Comparison of ENCODE assay signal across 32 cellular contexts in genomic region chr12:85663631-85664030, GRCh38.
"Had no signal": no experiment of that assay in that cellular context is flagged by ENCODE, and none has a peak within 500 bp of the region (broad histone marks: within the 10 kb centered on the region; RNA-seq: fewer than 3 reads in every experiment).

No MANE protein-coding gene starts in this region.

- H3K36me3 ChIP-seq: adrenal gland, ascending aorta, brain microvascular endothelial cell, breast epithelium, cardiac muscle cell had no signal

- H3K4me1 ChIP-seq: adrenal gland, ascending aorta, body of pancreas, breast epithelium had no signal

- H3K27me3 ChIP-seq: adrenal gland, ascending aorta, body of pancreas, brain microvascular endothelial cell, breast epithelium, cardiac muscle cell had no signal

- DNase-seq: activated effector memory CD4-positive, alpha-beta T cell treated with anti-CD3 and anti-CD28 coated beads, Interleukin-2, amount 50 U/mL, for 16 hours; activated effector memory CD4-positive, alpha-beta T cell treated with Interleukin-2 at 50 U/mL for 16 hours; activated gamma-delta T cell; activated gamma-delta T cell treated with Interleukin-2 at 50 U/mL for 16 hours; activated naive CD4-positive, alpha-beta T cell; activated naive CD4-positive, alpha-beta T cell treated with anti-CD3 and anti-CD28 coated beads for 36 hours; activated naive CD4-positive, alpha-beta T cell treated with anti-CD3 and anti-CD28 coated beads, Interleukin-2, amount 10 ng/mL, durations not matched to agents 7 days and 5 days; activated naive CD4-positive, alpha-beta T cell treated with anti-CD3 and anti-CD28 coated beads, Interleukin-2, amount 50 U/mL, for 16 hours; activated naive CD4-positive, alpha-beta T cell treated with Interleukin-2 at 50 U/mL for 16 hours; activated naive CD8-positive, alpha-beta T cell treated with anti-CD3 and anti-CD28 coated beads for 36 hours; activated naive CD8-positive, alpha-beta T cell treated with anti-CD3 and anti-CD28 coated beads, Interleukin-2, amount 10 ng/mL, durations not matched to agents 7 days and 5 days; activated naive CD8-positive, alpha-beta T cell treated with anti-CD3 and anti-CD28 coated beads, Interleukin-2, amount 50 U/mL, for 24 hours; activated T-cell treated with anti-CD3 and anti-CD28 coated beads, Interleukin-2, amount 50 U/mL, for 24 hours; activated T-cell treated with anti-CD3 and anti-CD28 coated beads, Interleukin-2, amount 50 U/mL, for 4 hours; activated T-cell treated with anti-CD3 and anti-CD28 coated beads, Interleukin-2, amount 50 U/mL, for 48 hours; activated T-cell treated with anti-CD3 and anti-CD28 coated beads, Interleukin-2, amount 50 U/mL, for 72 hours; adrenal gland; amniotic stem cell; amygdala; anterior cingulate cortex; aorta; body of pancreas; brain microvascular endothelial cell; caudate nucleus; central memory CD4-positive, alpha-beta T cell; cerebellar nuclear complex had no signal

- ATAC-seq: activated naive CD4-positive, alpha-beta T cell treated with anti-CD3 and anti-CD28 coated beads, Interleukin-2, amount 50 U/mL, for 72 hours; activated naive CD8-positive, alpha-beta T cell treated with anti-CD3 and anti-CD28 coated beads, Interleukin-2, amount 50 U/mL, for 24 hours; activated T-cell treated with anti-CD3 and anti-CD28 coated beads, Interleukin-2, amount 50 U/mL, for 4 hours; activated T-cell treated with anti-CD3 and anti-CD28 coated beads, Interleukin-2, amount 50 U/mL, for 72 hours; activated T-helper 17 cell treated with anti-CD3 and anti-CD28 coated beads, Interleukin-2, amount 50 U/mL, for 72 hours; body of pancreas had no signal

- H3K9me3 ChIP-seq: adrenal gland, body of pancreas had no signal

- FAIRE-seq: astrocyte had no signal

- H3K4me3 ChIP-seq: adrenal gland, ascending aorta, body of pancreas, breast epithelium, cardiac muscle cell had no signal

- H3K27ac ChIP-seq: adrenal gland, ascending aorta, body of pancreas, brain microvascular endothelial cell, breast epithelium, cardiac muscle cell had no signal
